ENCODE assay signal across 21 cellular contexts in genomic region chr9:126934441-126934840, GRCh38. TPM values are rescaled to one million over a fixed set of nuclear protein-coding genes. Genes with fewer than 3 reads are reported as not detected.
DNase-seq lines count a peak whose midpoint lies in the region; ATAC-seq and TF ChIP-seq lines count a peak whose summit lies in the region.
"Had no signal": no experiment of that assay in that cellular context is flagged by ENCODE, and none has a peak within 500 bp of the region (broad histone marks: within the 10 kb centered on the region; RNA-seq: fewer than 3 reads in every experiment).

No MANE protein-coding gene starts in this region.

- H3K27ac ChIP-seq in DND-41 (ENCODE audit: low read length) = no peak overlapping the region
- peak overlapping the region; percentile 0 for H3K27ac ChIP-seq in thymus (ENCODE audit: low read depth)
- H3K27ac ChIP-seq: 22Rv1, BLaER1, C4-2B had no signal

- H3K4me1 ChIP-seq in DND-41 (ENCODE audit: insufficient read depth, low read length) (no peaks in the 10 kb centered on the region), thymus (ENCODE audit: control insufficient read depth, insufficient read depth, low read length) (peaks cover 17% of the 10 kb centered on the region)
- H3K4me1 ChIP-seq: BLaER1, HAP-1 had no signal

- 46% methylated on average over 8 of the region's 8 CpGs for WGBS in thymus

- H3K4me1 Mint-ChIP-seq in activated CD8-positive, alpha-beta memory T cell treated with anti-CD3 and anti-CD28 coated beads, Interleukin-2, amount 10 ng/mL, durations not matched to agents 7 days and 5 days = peaks cover 5% of the 10 kb centered on the region
- peaks cover 24% of the 10 kb centered on the region for H3K4me1 Mint-ChIP-seq in WTC11
- H3K4me1 Mint-ChIP-seq: B cell had no signal

- H3K4me3 Mint-ChIP-seq in activated CD8-positive, alpha-beta memory T cell treated with anti-CD3 and anti-CD28 coated beads, Interleukin-2, amount 10 ng/mL, durations not matched to agents 7 days and 5 days = no peak overlapping the region
- H3K4me3 Mint-ChIP-seq in WTC11 = no peak overlapping the region
- H3K4me3 Mint-ChIP-seq: B cell; CD4-positive, CD25-positive, alpha-beta regulatory T cell; CD8-positive, alpha-beta T cell; HFFc6 had no signal

- H3K36me3 Mint-ChIP-seq in activated CD8-positive, alpha-beta memory T cell treated with anti-CD3 and anti-CD28 coated beads, Interleukin-2, amount 10 ng/mL, durations not matched to agents 7 days and 5 days = no peaks in the 10 kb centered on the region
- H3K36me3 Mint-ChIP-seq in WTC11 = peaks cover 5% of the 10 kb centered on the region; the same call in 1 of the 2 replicates
- H3K36me3 Mint-ChIP-seq: CD4-positive, CD25-positive, alpha-beta regulatory T cell; CD8-positive, alpha-beta T cell had no signal

- CTCF ChIA-PET in activated CD8-positive, alpha-beta memory T cell treated with anti-CD3 and anti-CD28 coated beads, Interleukin-2, amount 10 ng/mL, durations not matched to agents 7 days and 5 days (lab: Charles Lee) = interaction anchor here (1.0 kb wide), 1 partner anchor 264 kb away, joined by 3 read pairs; no protein-coding TSS in a partner anchor
- CTCF ChIA-PET in WTC11 (lab: Charles Lee) = interaction anchor here (0.6 to 1.6 kb wide), 4 partner anchors 13 to 264 kb away, joined by 3 to 4 read pairs (median 4); no protein-coding TSS in a partner anchor

- no peak overlapping the region for H3K27ac Mint-ChIP-seq in activated CD8-positive, alpha-beta memory T cell treated with anti-CD3 and anti-CD28 coated beads, Interleukin-2, amount 10 ng/mL, durations not matched to agents 7 days and 5 days
- peak overlapping the region; percentile 76 for H3K27ac Mint-ChIP-seq in WTC11
- H3K27ac Mint-ChIP-seq: B cell; CD8-positive, alpha-beta T cell; HFFc6 had no signal

- no peak for ATAC-seq in activated CD8-positive, alpha-beta memory T cell treated with anti-CD3 and anti-CD28 coated beads, Interleukin-2, amount 10 ng/mL, durations not matched to agents 7 days and 5 days
- ATAC-seq in DND-41 (ENCODE audit: insufficient read depth, low read depth) = peak; percentile 35; the same call in 1 of the 3 replicates
- no peak for ATAC-seq in WTC11
- no peak for ATAC-seq in GM18870 (IDR thresholded peaks at IDR 0.05; ENCODE audit: unreplicated experiment)
- ATAC-seq: CD8-positive, alpha-beta T cell; GM12878 had no signal

- H3K79me2 ChIP-seq in DND-41 (ENCODE audit: insufficient read depth, low read length) = no peaks in the 10 kb centered on the region

- no peaks in the 10 kb centered on the region for H3K9me3 ChIP-seq in DND-41 (ENCODE audit: insufficient read depth, low read length, severe bottlenecking)
- H3K9me3 ChIP-seq in thymus (ENCODE audit: control insufficient read depth) = no peaks in the 10 kb centered on the region
- H3K9me3 ChIP-seq: BLaER1, Caco-2, HAP-1 had no signal

- H3K27me3 Mint-ChIP-seq in activated CD8-positive, alpha-beta memory T cell treated with anti-CD3 and anti-CD28 coated beads, Interleukin-2, amount 10 ng/mL, durations not matched to agents 7 days and 5 days = peaks cover 4% of the 10 kb centered on the region
- no peaks in the 10 kb centered on the region for H3K27me3 Mint-ChIP-seq in WTC11 (ENCODE audit: low read depth)
- H3K27me3 Mint-ChIP-seq: B cell had no signal

- no peak overlapping the region for H3K9ac ChIP-seq in DND-41 (ENCODE audit: low read depth, low read length)
- H3K9ac ChIP-seq: BLaER1 had no signal

- H3K4me3 ChIP-seq in DND-41 (ENCODE audit: low read depth in 1 of 2, low read length in 2 of 2) (no peak overlapping the region), thymus (ENCODE audit: low read length) (no peak overlapping the region)
- H3K4me3 ChIP-seq: BLaER1, GM12878, HAP-1 had no signal

- no peak overlapping the region for H2AFZ ChIP-seq in DND-41 (ENCODE audit: low read depth, low read length)

- H3K27me3 ChIP-seq in DND-41 (ENCODE audit: insufficient read depth, low read length, poor library complexity) (peaks cover 14% of the 10 kb centered on the region), thymus (ENCODE audit: control insufficient read depth, insufficient read depth) (no peaks in the 10 kb centered on the region)
- H3K27me3 ChIP-seq: BLaER1 had no signal

- H3K9me3 Mint-ChIP-seq in activated CD8-positive, alpha-beta memory T cell treated with anti-CD3 and anti-CD28 coated beads, Interleukin-2, amount 10 ng/mL, durations not matched to agents 7 days and 5 days (ENCODE audit: low read depth) = no peaks in the 10 kb centered on the region
- H3K9me3 Mint-ChIP-seq in WTC11 = peaks cover 6% of the 10 kb centered on the region
- H3K9me3 Mint-ChIP-seq: CD4-positive, CD25-positive, alpha-beta regulatory T cell; CD8-positive, alpha-beta T cell; HFFc6 had no signal

- TF ChIP-seq CTCF in DND-41 (IDR thresholded peaks at IDR 0.05; ENCODE audit: borderline replicate concordance, extremely low read depth, low read length, poor library complexity, severe bottlenecking) (no peak), WTC11 (IDR thresholded peaks at IDR 0.05) (no peak)

- H3K4me2 ChIP-seq in DND-41 (ENCODE audit: insufficient read depth, low read length) = no peak overlapping the region
- H3K4me2 ChIP-seq: BLaER1 had no signal

- H4K20me1 ChIP-seq in DND-41 (ENCODE audit: insufficient read depth, low read length) = peaks cover 19% of the 10 kb centered on the region

- DNase-seq in activated CD8-positive, alpha-beta memory T cell treated with anti-CD3 and anti-CD28 coated beads, Interleukin-2, amount 10 ng/mL, durations not matched to agents 7 days and 5 days = peak; percentile 37
- DNase-seq in activated CD8-positive, alpha-beta memory T cell treated with anti-CD3 and anti-CD28 coated beads, Interleukin-2, amount 50 U/mL, for 4 hours = no peak
- DNase-seq in DND-41 = no peak
- no peak for DNase-seq in WTC11 (ENCODE audit: low spot score)
- no peak for DNase-seq in activated T-cell treated with anti-CD3 and anti-CD28 coated beads for 4 hours
- DNase-seq: Caco-2; CD4-positive, CD25-positive, alpha-beta regulatory T cell; CD8-positive, alpha-beta T cell; DMS153; EL; GDM1; GOT3; HFFc6 had no signal

- H3K36me3 ChIP-seq in DND-41 (ENCODE audit: insufficient read depth, low read length) (no peaks in the 10 kb centered on the region), thymus (ENCODE audit: control insufficient read depth, insufficient read depth) (no peaks in the 10 kb centered on the region)
- H3K36me3 ChIP-seq: BLaER1, HAP-1 had no signal

- POLR2A ChIA-PET in WTC11 (lab: Charles Lee) = no interaction called here

TF ChIP-seq in WTC11, 78 proteins besides CTCF, POLR2A, EP300 and RAD21 (continues in another document):
- TF ChIP-seq, protein P1, sequence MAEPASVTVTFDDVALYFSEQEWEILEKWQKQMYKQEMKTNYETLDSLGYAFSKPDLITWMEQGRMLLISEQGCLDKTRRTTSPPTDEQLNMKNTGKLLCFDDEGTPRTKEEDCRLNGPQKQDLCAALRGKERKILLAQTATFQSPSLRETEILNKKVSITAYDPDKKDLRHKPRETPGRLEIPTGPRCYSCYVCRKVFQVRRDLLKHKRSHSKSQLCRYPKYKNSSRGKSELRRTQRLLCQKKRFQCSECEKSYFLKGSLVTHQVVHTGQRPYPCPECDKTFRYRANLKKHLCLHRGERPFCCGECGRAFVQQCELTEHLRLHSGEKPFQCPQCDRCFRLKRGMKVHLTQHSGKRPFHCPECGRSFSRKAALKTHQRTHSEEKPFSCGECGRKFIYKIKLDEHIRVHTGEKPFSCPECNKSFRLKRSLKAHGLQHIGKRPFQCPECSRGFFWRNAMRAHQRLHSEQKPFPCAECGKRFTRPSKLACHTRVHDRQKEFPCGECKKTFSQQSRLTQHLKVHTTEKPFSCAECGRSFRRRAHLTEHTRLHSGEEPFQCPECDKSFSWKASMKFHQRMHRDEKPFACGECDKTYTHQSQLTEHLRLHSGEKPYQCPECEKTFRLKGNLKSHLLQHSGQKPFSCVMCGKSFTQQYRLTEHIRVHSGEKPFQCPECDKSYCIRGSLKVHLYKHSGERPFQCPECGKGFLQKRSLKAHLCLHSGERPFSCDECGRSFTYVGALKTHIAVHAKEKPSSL (CRISPR knock-in tag; conservative IDR thresholded peaks at IDR 0.05) = no peak
- TF ChIP-seq, protein P2, sequence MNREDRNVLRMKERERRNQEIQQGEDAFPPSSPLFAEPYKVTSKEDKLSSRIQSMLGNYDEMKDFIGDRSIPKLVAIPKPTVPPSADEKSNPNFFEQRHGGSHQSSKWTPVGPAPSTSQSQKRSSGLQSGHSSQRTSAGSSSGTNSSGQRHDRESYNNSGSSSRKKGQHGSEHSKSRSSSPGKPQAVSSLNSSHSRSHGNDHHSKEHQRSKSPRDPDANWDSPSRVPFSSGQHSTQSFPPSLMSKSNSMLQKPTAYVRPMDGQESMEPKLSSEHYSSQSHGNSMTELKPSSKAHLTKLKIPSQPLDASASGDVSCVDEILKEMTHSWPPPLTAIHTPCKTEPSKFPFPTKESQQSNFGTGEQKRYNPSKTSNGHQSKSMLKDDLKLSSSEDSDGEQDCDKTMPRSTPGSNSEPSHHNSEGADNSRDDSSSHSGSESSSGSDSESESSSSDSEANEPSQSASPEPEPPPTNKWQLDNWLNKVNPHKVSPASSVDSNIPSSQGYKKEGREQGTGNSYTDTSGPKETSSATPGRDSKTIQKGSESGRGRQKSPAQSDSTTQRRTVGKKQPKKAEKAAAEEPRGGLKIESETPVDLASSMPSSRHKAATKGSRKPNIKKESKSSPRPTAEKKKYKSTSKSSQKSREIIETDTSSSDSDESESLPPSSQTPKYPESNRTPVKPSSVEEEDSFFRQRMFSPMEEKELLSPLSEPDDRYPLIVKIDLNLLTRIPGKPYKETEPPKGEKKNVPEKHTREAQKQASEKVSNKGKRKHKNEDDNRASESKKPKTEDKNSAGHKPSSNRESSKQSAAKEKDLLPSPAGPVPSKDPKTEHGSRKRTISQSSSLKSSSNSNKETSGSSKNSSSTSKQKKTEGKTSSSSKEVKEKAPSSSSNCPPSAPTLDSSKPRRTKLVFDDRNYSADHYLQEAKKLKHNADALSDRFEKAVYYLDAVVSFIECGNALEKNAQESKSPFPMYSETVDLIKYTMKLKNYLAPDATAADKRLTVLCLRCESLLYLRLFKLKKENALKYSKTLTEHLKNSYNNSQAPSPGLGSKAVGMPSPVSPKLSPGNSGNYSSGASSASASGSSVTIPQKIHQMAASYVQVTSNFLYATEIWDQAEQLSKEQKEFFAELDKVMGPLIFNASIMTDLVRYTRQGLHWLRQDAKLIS (CRISPR knock-in tag; IDR thresholded peaks at IDR 0.05; ENCODE audit: borderline replicate concordance) = no peak
- TF ChIP-seq CBFB (CRISPR knock-in tag; IDR thresholded peaks at IDR 0.05; ENCODE audit: low read depth) (no peak), CREM (CRISPR knock-in tag; IDR thresholded peaks at IDR 0.05) (no peak), ZMAT4 (CRISPR knock-in tag; IDR thresholded peaks at IDR 0.05) (no peak)

RNA-seq across cellular contexts. Expression of gene RALGPS1, which starts 19.9 kb away (rescaled TPM):
- 1 to 10 TPM; 1.9 to 4.4 TPM for total RNA-seq in activated CD8-positive, alpha-beta memory T cell treated with anti-CD3 and anti-CD28 coated beads, Interleukin-2, amount 10 ng/mL, durations not matched to agents 7 days and 5 days
- total RNA-seq in WTC11 (2021) = 26.1 to 28.5 TPM (median 27.4 TPM) in 3 replicates
- polyA plus RNA-seq in thymus = 3.6 TPM
